ENCODE assay signal across 1 cellular context in the genomic region with DNA sequence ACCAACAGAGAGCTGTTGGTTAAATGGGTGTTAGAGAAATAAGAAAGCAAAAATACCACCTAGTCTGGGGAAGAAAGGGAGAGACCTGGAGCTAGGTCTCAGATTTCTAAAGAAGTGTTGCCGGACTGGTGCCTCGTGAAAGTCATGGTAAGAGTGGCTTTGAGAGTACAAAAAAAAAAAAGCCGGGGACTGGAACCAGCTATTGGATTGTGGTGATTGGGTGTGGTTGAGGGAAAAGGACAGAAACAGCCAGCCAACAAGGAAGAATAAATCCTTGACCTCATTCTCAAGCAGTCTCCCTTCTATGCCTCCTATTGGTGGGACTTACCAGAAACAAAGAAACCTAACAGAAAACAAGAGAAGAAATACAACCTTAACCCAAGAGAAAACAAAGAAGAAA.
TF ChIP-seq lines count a peak whose summit lies in the region.

No MANE protein-coding gene starts in this region.

TF ChIP-seq in HepG2, 621 proteins besides CTCF, POLR2A, EP300 and RAD21 (continued from another document):
- TF ChIP-seq, protein P1, sequence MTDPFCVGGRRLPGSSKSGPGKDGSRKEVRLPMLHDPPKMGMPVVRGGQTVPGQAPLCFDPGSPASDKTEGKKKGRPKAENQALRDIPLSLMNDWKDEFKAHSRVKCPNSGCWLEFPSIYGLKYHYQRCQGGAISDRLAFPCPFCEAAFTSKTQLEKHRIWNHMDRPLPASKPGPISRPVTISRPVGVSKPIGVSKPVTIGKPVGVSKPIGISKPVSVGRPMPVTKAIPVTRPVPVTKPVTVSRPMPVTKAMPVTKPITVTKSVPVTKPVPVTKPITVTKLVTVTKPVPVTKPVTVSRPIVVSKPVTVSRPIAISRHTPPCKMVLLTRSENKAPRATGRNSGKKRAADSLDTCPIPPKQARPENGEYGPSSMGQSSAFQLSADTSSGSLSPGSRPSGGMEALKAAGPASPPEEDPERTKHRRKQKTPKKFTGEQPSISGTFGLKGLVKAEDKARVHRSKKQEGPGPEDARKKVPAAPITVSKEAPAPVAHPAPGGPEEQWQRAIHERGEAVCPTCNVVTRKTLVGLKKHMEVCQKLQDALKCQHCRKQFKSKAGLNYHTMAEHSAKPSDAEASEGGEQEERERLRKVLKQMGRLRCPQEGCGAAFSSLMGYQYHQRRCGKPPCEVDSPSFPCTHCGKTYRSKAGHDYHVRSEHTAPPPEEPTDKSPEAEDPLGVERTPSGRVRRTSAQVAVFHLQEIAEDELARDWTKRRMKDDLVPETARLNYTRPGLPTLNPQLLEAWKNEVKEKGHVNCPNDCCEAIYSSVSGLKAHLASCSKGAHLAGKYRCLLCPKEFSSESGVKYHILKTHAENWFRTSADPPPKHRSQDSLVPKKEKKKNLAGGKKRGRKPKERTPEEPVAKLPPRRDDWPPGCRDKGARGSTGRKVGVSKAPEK (CRISPR knock-in tag; IDR thresholded peaks at IDR 0.05; ENCODE audit: borderline replicate concordance) = no peak
TF ChIP-seq in HepG2: peak in this region for 0.
